ENCODE assay signal across 20 cellular contexts in the genomic region with DNA sequence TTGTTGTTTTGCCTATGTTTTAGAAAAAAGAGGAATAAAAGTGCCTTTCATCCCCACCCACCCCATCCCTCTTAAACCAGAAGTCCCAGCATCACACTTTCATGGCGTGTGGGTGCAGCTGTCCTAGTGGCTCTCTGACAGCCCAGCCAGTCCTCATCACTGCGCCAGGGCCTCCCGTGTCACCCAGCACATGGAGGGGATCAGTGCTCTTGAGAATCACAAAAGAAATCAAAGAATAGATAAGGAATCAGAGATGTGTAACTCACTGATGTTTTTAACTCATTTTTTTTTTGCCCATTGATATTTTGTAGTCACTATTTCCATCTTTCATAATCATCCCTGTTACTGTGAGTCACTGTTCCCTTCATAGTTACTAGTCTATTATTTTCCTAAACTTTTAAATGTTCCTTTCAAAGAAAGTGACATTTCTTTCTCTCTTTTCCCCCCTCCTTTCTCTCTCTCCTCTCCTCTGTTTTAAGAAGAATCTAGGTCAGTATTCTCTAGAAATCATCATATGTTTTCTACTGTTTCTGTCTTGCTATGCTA.
DNase-seq lines count a peak whose midpoint lies in the region; ATAC-seq lines count a peak whose summit lies in the region.
"Had no signal": no experiment of that assay in that cellular context is flagged by ENCODE, and none has a peak within 500 bp of the region (broad histone marks: within the 10 kb centered on the region; RNA-seq: fewer than 3 reads in every experiment).

No MANE protein-coding gene starts in this region.

- H3K4me1 Mint-ChIP-seq in activated CD4-positive, alpha-beta T cell treated with anti-CD3 and anti-CD28 coated beads, Interleukin-2, amount 10 ng/mL, durations not matched to agents 24 days and 14 days: peaks cover 21% of the 10 kb centered on the region
- H3K4me1 Mint-ChIP-seq in activated naive CD8-positive, alpha-beta T cell treated with anti-CD3 and anti-CD28 coated beads for 36 hours: peaks cover 50% of the 10 kb centered on the region

- peaks cover 28% of the 10 kb centered on the region for H3K9me3 Mint-ChIP-seq in activated CD4-positive, alpha-beta T cell treated with anti-CD3 and anti-CD28 coated beads, Interleukin-2, amount 10 ng/mL, durations not matched to agents 24 days and 14 days
- H3K9me3 Mint-ChIP-seq in activated naive CD8-positive, alpha-beta T cell treated with anti-CD3 and anti-CD28 coated beads for 36 hours: peaks cover 42% of the 10 kb centered on the region
- H3K9me3 Mint-ChIP-seq: dendritic cell treated with granulocyte-macrophage colony-stimulating factor and Interleukin-4, amounts not matched to agents 40 ng/mL and 50 ng/mL, for 4 days had no signal

- ATAC-seq in GM21367 (IDR thresholded peaks at IDR 0.05; ENCODE audit: unreplicated experiment): no peak
- ATAC-seq: A549, GM12878 had no signal

- intact Hi-C loops in activated CD4-positive, alpha-beta T cell treated with anti-CD3 and anti-CD28 coated beads, Interleukin-2, amount 10 ng/mL, durations not matched to agents 24 days and 14 days (cut with micrococcal nuclease): loop anchor here (1.0 to 5.0 kb wide), 3 partner anchors 79 to 317 kb away; partner anchors contain the start of genes AIG1 and HIVEP2

- H3K27me3 Mint-ChIP-seq in activated CD4-positive, alpha-beta T cell treated with anti-CD3 and anti-CD28 coated beads, Interleukin-2, amount 10 ng/mL, durations not matched to agents 24 days and 14 days: no peaks in the 10 kb centered on the region
- H3K27me3 Mint-ChIP-seq in activated naive CD8-positive, alpha-beta T cell treated with anti-CD3 and anti-CD28 coated beads for 36 hours: no peaks in the 10 kb centered on the region
- H3K27me3 Mint-ChIP-seq: dendritic cell treated with granulocyte-macrophage colony-stimulating factor and Interleukin-4, amounts not matched to agents 40 ng/mL and 50 ng/mL, for 4 days had no signal

- peak overlapping the region; percentile 96 for H3K27ac Mint-ChIP-seq in activated CD4-positive, alpha-beta T cell treated with anti-CD3 and anti-CD28 coated beads, Interleukin-2, amount 10 ng/mL, durations not matched to agents 24 days and 14 days
- H3K27ac Mint-ChIP-seq in activated naive CD8-positive, alpha-beta T cell treated with anti-CD3 and anti-CD28 coated beads for 36 hours: peak overlapping the region; percentile 91
- H3K27ac Mint-ChIP-seq: dendritic cell treated with granulocyte-macrophage colony-stimulating factor and Interleukin-4, amounts not matched to agents 40 ng/mL and 50 ng/mL, for 4 days had no signal

- peaks cover 36% of the 10 kb centered on the region for H3K36me3 Mint-ChIP-seq in activated CD4-positive, alpha-beta T cell treated with anti-CD3 and anti-CD28 coated beads, Interleukin-2, amount 10 ng/mL, durations not matched to agents 24 days and 14 days (ENCODE audit: low read depth)
- peaks cover 74% of the 10 kb centered on the region for H3K36me3 Mint-ChIP-seq in activated naive CD8-positive, alpha-beta T cell treated with anti-CD3 and anti-CD28 coated beads for 36 hours

- H3K4me3 Mint-ChIP-seq in activated CD4-positive, alpha-beta T cell treated with anti-CD3 and anti-CD28 coated beads, Interleukin-2, amount 10 ng/mL, durations not matched to agents 24 days and 14 days: peak overlapping the region; percentile 16
- no peak overlapping the region for H3K4me3 Mint-ChIP-seq in activated naive CD8-positive, alpha-beta T cell treated with anti-CD3 and anti-CD28 coated beads for 36 hours
- H3K4me3 Mint-ChIP-seq: dendritic cell treated with granulocyte-macrophage colony-stimulating factor and Interleukin-4, amounts not matched to agents 40 ng/mL and 50 ng/mL, for 4 days had no signal

- peak; percentile 34 for DNase-seq in activated CD4-positive, alpha-beta T cell treated with anti-CD3 and anti-CD28 coated beads, Interleukin-2, amount 10 ng/mL, durations not matched to agents 24 days and 14 days
- no peak for DNase-seq in activated CD4-positive, alpha-beta T cell treated with anti-CD3 and anti-CD28 coated beads for 1 hour
- DNase-seq in HCEC 1CT (peak; percentile 38), NCI-H510A (lab: John Stamatoyannopoulos, UW) (no peak), NCI-H2107 (lab: John Stamatoyannopoulos, UW) (no peak)
- DNase-seq in activated naive CD8-positive, alpha-beta T cell treated with anti-CD3 and anti-CD28 coated beads for 36 hours: peak; percentile 16
- DNase-seq in stimulated activated CD4-positive, alpha-beta T cell treated with anti-CD3 and anti-CD28 coated beads, Interleukin-1b, Interleukin-23, amount 100 ng/mL, for 48 hours: peak; percentile 12
- DNase-seq: amniotic stem cell, BE2C, COR-L47, DMS79 treated with DMSO at 0.1 percent for 48 hours, glutamatergic neuron, Karpas-422, NCI-H187 treated with DMSO at 0.1 percent for 48 hours, NCI-H345, SHP77 treated with DMSO at 0.1 percent for 48 hours had no signal

Comparison
In these comparisons a context has a peak if more than half of its experiments do, and no peak if none do; other contexts are left out.
1. DNase-seq: peak in activated CD4-positive, alpha-beta T cell treated with anti-CD3 and anti-CD28 coated beads, Interleukin-2, amount 10 ng/mL, durations not matched to agents 24 days and 14 days (single experiment), HCEC 1CT (single experiment), activated naive CD8-positive, alpha-beta T cell treated with anti-CD3 and anti-CD28 coated beads for 36 hours (single experiment) and stimulated activated CD4-positive, alpha-beta T cell treated with anti-CD3 and anti-CD28 coated beads, Interleukin-1b, Interleukin-23, amount 100 ng/mL, for 48 hours (single experiment); none in activated CD4-positive, alpha-beta T cell treated with anti-CD3 and anti-CD28 coated beads for 1 hour (single experiment), NCI-H510A (single experiment) and NCI-H2107 (single experiment).